In the genomic region with DNA sequence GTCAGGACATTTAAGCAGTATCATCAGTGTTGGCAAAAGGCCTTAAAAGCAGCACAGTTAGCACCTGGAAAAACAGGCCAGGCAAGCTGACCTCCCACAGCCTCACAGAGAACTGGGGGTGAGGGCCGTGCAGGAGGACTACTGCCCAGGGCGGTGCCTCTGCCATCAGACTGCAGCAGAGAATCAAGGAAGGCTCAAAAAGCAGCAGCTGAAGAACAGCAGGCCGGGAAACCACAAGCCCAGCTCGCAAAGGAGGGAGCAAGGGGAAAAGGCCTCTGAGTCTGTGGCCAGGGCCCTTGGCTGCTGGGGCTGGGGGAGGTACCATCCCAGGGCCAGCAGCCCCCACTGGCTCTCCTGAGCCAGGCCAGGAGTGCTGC, we compare ENCODE assay signal across 27 cellular contexts.
"Had no signal": no experiment of that assay in that cellular context is flagged by ENCODE, and none has a peak within 500 bp of the region (broad histone marks: within the 10 kb centered on the region; RNA-seq: fewer than 3 reads in every experiment).

No MANE protein-coding gene starts in this region.

- H3K27me3 ChIP-seq: ascending aorta, cardiac muscle cell, sigmoid colon, stomach, suprapubic skin, tibial artery, upper lobe of right lung had no signal

- H3K9me3 ChIP-seq: ascending aorta, sigmoid colon, stomach, suprapubic skin, tibial artery, upper lobe of right lung had no signal

- FAIRE-seq: small intestine, TTC549 had no signal

- H3K27ac Mint-ChIP-seq: activated CD4-positive, alpha-beta T cell treated with anti-CD3 and anti-CD28 coated beads, Interleukin-2, amount 10 ng/mL, durations not matched to agents 24 days and 14 days; activated CD8-positive, alpha-beta memory T cell treated with anti-CD3 and anti-CD28 coated beads, Interleukin-2, amount 10 ng/mL, durations not matched to agents 7 days and 5 days; activated CD8-positive, alpha-beta T cell treated with anti-CD3 and anti-CD28 coated beads for 36 hours; activated naive CD8-positive, alpha-beta T cell; activated T-cell treated with anti-CD3 and anti-CD28 coated beads, Interleukin-2, amount 50 U/mL, for 72 hours; effector memory CD8-positive, alpha-beta T cell; nephron; stimulated activated naive B cell treated with anti-CD40 and anti-IgM and Interleukin-4, amounts not matched to agents 10 μg/mL and 1 μg/mL and 100 μg/mL, for 72 hours; T-helper 1 cell treated with Interleukin-12 subunit alpha and Interleukin-12 subunit beta and Interleukin-4 antibody, amounts not matched to agents 30 μg/mL and 1 μg/mL, for 36 hours had no signal

- H3K4me3 Mint-ChIP-seq: activated CD4-positive, alpha-beta T cell treated with anti-CD3 and anti-CD28 coated beads, Interleukin-2, amount 10 ng/mL, durations not matched to agents 24 days and 14 days; activated CD8-positive, alpha-beta memory T cell treated with anti-CD3 and anti-CD28 coated beads, Interleukin-2, amount 10 ng/mL, durations not matched to agents 7 days and 5 days; activated CD8-positive, alpha-beta T cell treated with anti-CD3 and anti-CD28 coated beads for 36 hours; activated naive CD8-positive, alpha-beta T cell; activated T-cell treated with anti-CD3 and anti-CD28 coated beads, Interleukin-2, amount 50 U/mL, for 72 hours; brain; effector memory CD8-positive, alpha-beta T cell; nephron; stimulated activated naive B cell treated with anti-CD40 and anti-IgM and Interleukin-4, amounts not matched to agents 10 μg/mL and 1 μg/mL and 100 μg/mL, for 72 hours; T-helper 1 cell treated with Interleukin-12 subunit alpha and Interleukin-12 subunit beta and Interleukin-4 antibody, amounts not matched to agents 30 μg/mL and 1 μg/mL, for 36 hours had no signal

- H3K9me3 Mint-ChIP-seq: activated CD4-positive, alpha-beta T cell treated with anti-CD3 and anti-CD28 coated beads, Interleukin-2, amount 10 ng/mL, durations not matched to agents 24 days and 14 days; activated CD8-positive, alpha-beta T cell treated with anti-CD3 and anti-CD28 coated beads for 36 hours; activated T-cell treated with anti-CD3 and anti-CD28 coated beads, Interleukin-2, amount 50 U/mL, for 72 hours; brain; nephron; T-helper 1 cell treated with Interleukin-12 subunit alpha and Interleukin-12 subunit beta and Interleukin-4 antibody, amounts not matched to agents 30 μg/mL and 1 μg/mL, for 36 hours had no signal

- H3K36me3 ChIP-seq: suprapubic skin, upper lobe of right lung, WERI-Rb-1 had no signal

- H3K4me1 Mint-ChIP-seq: activated CD4-positive, alpha-beta T cell treated with anti-CD3 and anti-CD28 coated beads, Interleukin-2, amount 10 ng/mL, durations not matched to agents 24 days and 14 days; activated CD8-positive, alpha-beta memory T cell treated with anti-CD3 and anti-CD28 coated beads, Interleukin-2, amount 10 ng/mL, durations not matched to agents 7 days and 5 days; brain; nephron had no signal

- H3K4me1 ChIP-seq: ascending aorta, sigmoid colon, suprapubic skin, tibial artery, upper lobe of right lung had no signal

- H3K36me3 Mint-ChIP-seq: activated CD8-positive, alpha-beta memory T cell treated with anti-CD3 and anti-CD28 coated beads, Interleukin-2, amount 10 ng/mL, durations not matched to agents 7 days and 5 days; activated naive CD8-positive, alpha-beta T cell had no signal

- H3K27me3 Mint-ChIP-seq: activated CD4-positive, alpha-beta T cell treated with anti-CD3 and anti-CD28 coated beads, Interleukin-2, amount 10 ng/mL, durations not matched to agents 24 days and 14 days; activated CD8-positive, alpha-beta memory T cell treated with anti-CD3 and anti-CD28 coated beads, Interleukin-2, amount 10 ng/mL, durations not matched to agents 7 days and 5 days; activated CD8-positive, alpha-beta T cell treated with anti-CD3 and anti-CD28 coated beads for 36 hours; activated naive CD8-positive, alpha-beta T cell; brain had no signal

- H3K4me3 ChIP-seq: ascending aorta, cardiac muscle cell, sigmoid colon, stomach, suprapubic skin, tibial artery, upper lobe of right lung had no signal

- H3K27ac ChIP-seq: ascending aorta, cardiac muscle cell, sigmoid colon, stomach, suprapubic skin, tibial artery, upper lobe of right lung, WERI-Rb-1 had no signal

- DNase-seq: activated CD4-positive, CD25-positive, alpha-beta regulatory T cell treated with anti-CD3 and anti-CD28 coated beads, Interleukin-2, amount 50 U/mL, for 72 hours; activated naive CD4-positive, alpha-beta T cell; activated T-cell treated with anti-CD3 and anti-CD28 coated beads for 4 hours; cortex of kidney; hippocampal formation; left cardiac atrium; stomach; T-helper 9 cell; upper lobe of right lung had no signal
